ENCODE assay signal across 9 cellular contexts in the genomic region with DNA sequence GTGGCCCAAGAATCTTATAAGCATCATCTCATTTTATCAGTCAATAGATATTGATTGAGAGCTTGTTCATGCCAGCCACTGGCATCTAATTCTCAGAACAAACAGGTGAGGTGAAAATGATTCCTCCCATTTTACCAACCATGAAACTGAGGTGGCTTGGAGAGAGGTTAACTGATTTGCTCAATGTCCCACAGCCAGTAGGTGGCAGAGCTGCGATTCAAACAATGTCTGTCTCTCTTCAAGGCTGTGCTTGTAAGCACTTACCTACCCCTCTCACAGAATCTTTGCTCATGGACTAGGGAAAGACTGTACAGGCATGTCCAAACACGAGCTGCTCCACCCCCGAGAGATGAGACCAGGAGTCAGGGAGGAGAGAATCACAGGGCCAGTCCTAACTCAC. TPM values are rescaled to one million over a fixed set of nuclear protein-coding genes. Genes with fewer than 3 reads are reported as not detected.
DNase-seq lines count a peak whose midpoint lies in the region; ATAC-seq and TF ChIP-seq lines count a peak whose summit lies in the region.
"Had no signal": no experiment of that assay in that cellular context is flagged by ENCODE, and none has a peak within 500 bp of the region (broad histone marks: within the 10 kb centered on the region; RNA-seq: fewer than 3 reads in every experiment).

No MANE protein-coding gene starts in this region.

- in situ Hi-C loops in astrocyte of the cerebellum (cut with HindIII; ENCODE audit: low sequenced_read_pairs) = no loop called here

- POLR2A ChIA-PET in activated naive CD8-positive, alpha-beta T cell treated with anti-CD3 and anti-CD28 coated beads, Interleukin-2, amount 10 ng/mL, durations not matched to agents 7 days and 5 days (lab: Charles Lee) = no interaction called here

- H3K27ac Mint-ChIP-seq in activated naive CD8-positive, alpha-beta T cell treated with anti-CD3 and anti-CD28 coated beads, Interleukin-2, amount 10 ng/mL, durations not matched to agents 7 days and 5 days = no peak overlapping the region
- H3K27ac Mint-ChIP-seq in activated naive CD8-positive, alpha-beta T cell treated with anti-CD3 and anti-CD28 coated beads for 36 hours = no peak overlapping the region
- H3K27ac Mint-ChIP-seq in nephron progenitor cell = no peak overlapping the region
- H3K27ac Mint-ChIP-seq: activated naive CD4-positive, alpha-beta T cell treated with anti-CD3 and anti-CD28 coated beads, Interleukin-2, amount 50 U/mL, for 24 hours had no signal

- TF ChIP-seq POLR2A in tibial nerve (IDR thresholded peaks at IDR 0.05) = no peak

- no peak for TF ChIP-seq EP300 in tibial nerve (IDR thresholded peaks at IDR 0.05)

- H3K9me3 ChIP-seq in Karpas-422 (ENCODE audit: low read length) (no peaks in the 10 kb centered on the region), tibial nerve (no peaks in the 10 kb centered on the region)
- no peaks in the 10 kb centered on the region for H3K9me3 ChIP-seq in effector memory CD4-positive, alpha-beta T cell (ENCODE audit: control insufficient read depth, low read length)

- no peaks in the 10 kb centered on the region for H3K36me3 ChIP-seq in Karpas-422 (ENCODE audit: insufficient read depth, low read length)
- H3K36me3 ChIP-seq in tibial nerve = no peaks in the 10 kb centered on the region
- no peaks in the 10 kb centered on the region for H3K36me3 ChIP-seq in effector memory CD4-positive, alpha-beta T cell (ENCODE audit: control insufficient read depth, insufficient read depth, low read length)

- TF ChIP-seq CTCF in astrocyte of the cerebellum (IDR thresholded peaks at IDR 0.05; ENCODE audit: low read depth, low read length, missing control alignments) = peak; percentile 12
- TF ChIP-seq CTCF in nephron progenitor cell (IDR thresholded peaks at IDR 0.05) = peak; percentile 31
- no peak for TF ChIP-seq CTCF in tibial nerve (IDR thresholded peaks at IDR 0.05)

- H3K9me3 Mint-ChIP-seq in activated naive CD8-positive, alpha-beta T cell treated with anti-CD3 and anti-CD28 coated beads, Interleukin-2, amount 10 ng/mL, durations not matched to agents 7 days and 5 days = no peaks in the 10 kb centered on the region
- H3K9me3 Mint-ChIP-seq in activated naive CD8-positive, alpha-beta T cell treated with anti-CD3 and anti-CD28 coated beads for 36 hours = no peaks in the 10 kb centered on the region
- no peaks in the 10 kb centered on the region for H3K9me3 Mint-ChIP-seq in nephron progenitor cell
- H3K9me3 Mint-ChIP-seq: activated naive CD4-positive, alpha-beta T cell treated with anti-CD3 and anti-CD28 coated beads, Interleukin-2, amount 50 U/mL, for 24 hours had no signal

- H2AFZ ChIP-seq in Karpas-422 (ENCODE audit: low read length) = no peak overlapping the region

- no peak overlapping the region for H3K4me3 Mint-ChIP-seq in activated naive CD8-positive, alpha-beta T cell treated with anti-CD3 and anti-CD28 coated beads, Interleukin-2, amount 10 ng/mL, durations not matched to agents 7 days and 5 days
- H3K4me3 Mint-ChIP-seq in activated naive CD8-positive, alpha-beta T cell treated with anti-CD3 and anti-CD28 coated beads for 36 hours = no peak overlapping the region
- H3K4me3 Mint-ChIP-seq in nephron progenitor cell = no peak overlapping the region
- H3K4me3 Mint-ChIP-seq: activated naive CD4-positive, alpha-beta T cell treated with anti-CD3 and anti-CD28 coated beads, Interleukin-2, amount 50 U/mL, for 24 hours had no signal

- H3K27me3 ChIP-seq in Karpas-422 (ENCODE audit: low read length) (no peaks in the 10 kb centered on the region), tibial nerve (peaks cover 0 to 4% of the 10 kb centered on the region in 2 donors)
- no peaks in the 10 kb centered on the region for H3K27me3 ChIP-seq in effector memory CD4-positive, alpha-beta T cell (replicated peaks; ENCODE audit: control insufficient read depth, insufficient read depth, low read length, poor library complexity, severe bottlenecking)

- 12 to 22% methylated on average over 3 of the region's 3 CpGs for WGBS in tibial nerve, 2 donors

- no peak overlapping the region for H3K27ac ChIP-seq in Karpas-422 (ENCODE audit: low read length)
- H3K27ac ChIP-seq in tibial nerve = no peak overlapping the region
- no peak overlapping the region for H3K27ac ChIP-seq in effector memory CD4-positive, alpha-beta T cell (ENCODE audit: insufficient read depth, low read length, poor library complexity, severe bottlenecking)

- DNase-seq in activated naive CD8-positive, alpha-beta T cell treated with anti-CD3 and anti-CD28 coated beads, Interleukin-2, amount 10 ng/mL, durations not matched to agents 7 days and 5 days = no peak
- DNase-seq in activated naive CD8-positive, alpha-beta T cell treated with anti-CD3 and anti-CD28 coated beads for 36 hours = no peak
- DNase-seq in Karpas-422 (peak; percentile 75), astrocyte of the cerebellum (ENCODE audit: low read depth) (no peak), nephron progenitor cell (no peak), tibial nerve (ENCODE audit: low spot score in 2 of 2) (no peak)
- DNase-seq in effector memory CD4-positive, alpha-beta T cell = no peak

- peaks cover 18% of the 10 kb centered on the region for H3K4me1 ChIP-seq in Karpas-422 (ENCODE audit: low read length)
- H3K4me1 ChIP-seq in tibial nerve = no peaks in the 10 kb centered on the region
- H3K4me1 ChIP-seq in effector memory CD4-positive, alpha-beta T cell (ENCODE audit: control insufficient read depth, insufficient read depth, low read length, poor library complexity, severe bottlenecking) = no peaks in the 10 kb centered on the region

- no peak overlapping the region for H3K4me2 ChIP-seq in Karpas-422 (ENCODE audit: low read depth, low read length, poor library complexity, severe bottlenecking)

- no peaks in the 10 kb centered on the region for H3K9me2 ChIP-seq in Karpas-422 (replicated peaks; ENCODE audit: insufficient read depth, low read length)

- no peak overlapping the region for H3K9ac ChIP-seq in Karpas-422 (ENCODE audit: low read length)

- peaks cover 12% of the 10 kb centered on the region for H3K27me3 Mint-ChIP-seq in activated naive CD8-positive, alpha-beta T cell treated with anti-CD3 and anti-CD28 coated beads, Interleukin-2, amount 10 ng/mL, durations not matched to agents 7 days and 5 days
- peaks cover 34% of the 10 kb centered on the region for H3K27me3 Mint-ChIP-seq in activated naive CD8-positive, alpha-beta T cell treated with anti-CD3 and anti-CD28 coated beads for 36 hours
- H3K27me3 Mint-ChIP-seq in nephron progenitor cell (ENCODE audit: low read depth, poor library complexity) = peaks cover 38% of the 10 kb centered on the region

- no peaks in the 10 kb centered on the region for H3K4me1 Mint-ChIP-seq in activated naive CD8-positive, alpha-beta T cell treated with anti-CD3 and anti-CD28 coated beads, Interleukin-2, amount 10 ng/mL, durations not matched to agents 7 days and 5 days
- no peaks in the 10 kb centered on the region for H3K4me1 Mint-ChIP-seq in activated naive CD8-positive, alpha-beta T cell treated with anti-CD3 and anti-CD28 coated beads for 36 hours
- peaks cover 21% of the 10 kb centered on the region for H3K4me1 Mint-ChIP-seq in nephron progenitor cell
- H3K4me1 Mint-ChIP-seq: activated naive CD4-positive, alpha-beta T cell treated with anti-CD3 and anti-CD28 coated beads, Interleukin-2, amount 50 U/mL, for 24 hours had no signal

- no peaks in the 10 kb centered on the region for H3K79me2 ChIP-seq in Karpas-422 (ENCODE audit: low read length)

- H3K36me3 Mint-ChIP-seq in activated naive CD8-positive, alpha-beta T cell treated with anti-CD3 and anti-CD28 coated beads, Interleukin-2, amount 10 ng/mL, durations not matched to agents 7 days and 5 days = no peaks in the 10 kb centered on the region
- H3K36me3 Mint-ChIP-seq in activated naive CD8-positive, alpha-beta T cell treated with anti-CD3 and anti-CD28 coated beads for 36 hours = no peaks in the 10 kb centered on the region
- H3K36me3 Mint-ChIP-seq in nephron progenitor cell (ENCODE audit: low read depth) = no peaks in the 10 kb centered on the region
- H3K36me3 Mint-ChIP-seq: activated naive CD4-positive, alpha-beta T cell treated with anti-CD3 and anti-CD28 coated beads, Interleukin-2, amount 50 U/mL, for 24 hours had no signal

- H3K4me3 ChIP-seq in Karpas-422 (ENCODE audit: low read length) (no peak overlapping the region), astrocyte of the cerebellum (ENCODE audit: low read depth, low read length) (no peak overlapping the region), tibial nerve (no peak overlapping the region)
- no peak overlapping the region for H3K4me3 ChIP-seq in effector memory CD4-positive, alpha-beta T cell (ENCODE audit: insufficient read depth, low read depth, low read length, poor library complexity, severe bottlenecking)

- H4K20me1 ChIP-seq in Karpas-422 (ENCODE audit: insufficient read depth, low read depth, low read length) = no peaks in the 10 kb centered on the region

- peak; percentile 63 for ATAC-seq in activated naive CD8-positive, alpha-beta T cell treated with anti-CD3 and anti-CD28 coated beads, Interleukin-2, amount 10 ng/mL, durations not matched to agents 7 days and 5 days (ENCODE audit: low read depth)
- no peak for ATAC-seq in GM19324 (IDR thresholded peaks at IDR 0.05; ENCODE audit: low FRiP score, unreplicated experiment)

RNA-seq across cellular contexts. Expression of a gene that starts 21.5 kb away (rescaled TPM):
- not detected for total RNA-seq in activated naive CD8-positive, alpha-beta T cell treated with anti-CD3 and anti-CD28 coated beads, Interleukin-2, amount 10 ng/mL, durations not matched to agents 7 days and 5 days
- not detected for total RNA-seq in activated naive CD8-positive, alpha-beta T cell treated with anti-CD3 and anti-CD28 coated beads for 36 hours
- total RNA-seq in Karpas-422 (2014; rRNA removed; shearing (Covaris generic); ENCODE audit: low replicate concordance) = not detected in 2 replicates
- not detected for total RNA-seq in tibial nerve

Comparison
In these comparisons a context has a peak if more than half of its experiments do, and no peak if none do; other contexts are left out.
1. CTCF ChIP-seq: peak in astrocyte of the cerebellum (single experiment) and nephron progenitor cell (single experiment); none in tibial nerve (0 of 5).